9 cellular contexts compared by ENCODE assay signal in the genomic region with DNA sequence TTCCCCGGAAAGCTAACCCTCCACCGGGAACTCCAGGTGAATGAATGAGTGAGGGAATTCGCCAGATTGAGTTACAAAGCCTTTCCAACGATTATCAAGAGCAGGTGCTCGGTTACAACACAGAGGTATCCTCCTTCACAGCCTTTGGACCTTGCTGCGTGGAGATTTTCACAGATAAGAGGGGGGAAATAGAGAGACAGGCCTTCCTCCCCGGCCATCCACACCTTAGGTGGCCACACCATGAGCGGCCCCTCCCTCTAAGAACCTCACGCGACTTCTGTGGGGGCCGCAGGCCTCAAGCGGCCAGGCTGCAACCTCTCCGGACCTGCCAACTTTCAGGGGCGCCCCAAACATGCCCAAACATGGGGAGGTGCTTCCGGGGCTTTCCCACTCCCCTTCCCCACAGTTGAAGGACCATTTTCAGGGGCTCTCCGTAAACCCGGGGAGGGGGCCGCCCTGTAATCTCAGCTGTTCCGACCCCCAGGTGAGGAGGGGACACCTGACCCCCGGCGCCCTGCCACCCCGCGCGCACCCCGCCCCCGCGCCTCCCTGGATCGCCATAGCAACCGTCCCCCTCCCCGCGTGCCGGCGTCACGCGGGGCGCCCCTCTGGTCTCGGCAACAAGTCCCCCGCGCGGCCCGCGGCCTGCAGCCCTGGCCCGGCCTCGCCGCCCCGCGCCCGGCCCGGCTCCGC. TPM values are rescaled to one million over a fixed set of nuclear protein-coding genes. Genes with fewer than 3 reads are reported as not detected.
A peak's percentile ranks its signal among the peaks of the same experiment; 100 is the strongest.
DNase-seq lines count a peak whose midpoint lies in the region; ATAC-seq, FAIRE-seq and TF ChIP-seq lines count a peak whose summit lies in the region.
"Had no signal": no experiment of that assay in that cellular context is flagged by ENCODE, and none has a peak within 500 bp of the region (broad histone marks: within the 10 kb centered on the region; RNA-seq: fewer than 3 reads in every experiment).

No MANE protein-coding gene starts in this region.

- no peaks in the 10 kb centered on the region; the same call in 1 of the 2 replicates for H3F3A ChIP-seq in GM23338 (replicated peaks; ENCODE audit: low read depth)

- H3K4me1 Mint-ChIP-seq in GM23338, result peaks cover 60% of the 10 kb centered on the region
- H3K4me1 Mint-ChIP-seq in activated naive CD8-positive, alpha-beta T cell (ENCODE audit: low read depth), result peaks cover 36% of the 10 kb centered on the region

- H3K27me3 Mint-ChIP-seq in GM23338 (ENCODE audit: insufficient read depth, low read depth, poor library complexity), result peaks cover 14% of the 10 kb centered on the region
- H3K27me3 Mint-ChIP-seq in activated naive CD8-positive, alpha-beta T cell, result no peaks in the 10 kb centered on the region

- H3K4me1 ChIP-seq in GM23338 (ENCODE audit: insufficient read depth) (peaks cover 46% of the 10 kb centered on the region), iPS-18a (ENCODE audit: control insufficient read depth, low read depth, low read length) (peaks cover 49% of the 10 kb centered on the region), small intestine (ENCODE audit: control insufficient read depth in 2 of 2, insufficient read depth in 1 of 2, low read depth in 1 of 2, low read length in 1 of 2) (peaks cover 8 to 21% of the 10 kb centered on the region in 2 donors)

- peak overlapping the region; percentile 95 for H3K4me2 ChIP-seq in GM23338

- ATAC-seq in GM23338, result peak; percentile 12

- H4K20me1 ChIP-seq in GM23338 (replicated peaks; ENCODE audit: insufficient read depth), result peaks cover 8% of the 10 kb centered on the region

- no peaks in the 10 kb centered on the region for H3K9me2 ChIP-seq in GM23338 (ENCODE audit: insufficient read depth)

- peak overlapping the region; percentile 63; the same call in 1 of the 2 replicates for H2AFZ ChIP-seq in GM23338

- no peak overlapping the region for H3K27ac Mint-ChIP-seq in GM23338
- peak overlapping the region; percentile 86 for H3K27ac Mint-ChIP-seq in activated naive CD8-positive, alpha-beta T cell

- H3K9me3 ChIP-seq in iPS-18a (ENCODE audit: control insufficient read depth, low read depth, low read length), result no peaks in the 10 kb centered on the region
- H3K9me3 ChIP-seq in small intestine (ENCODE audit: control insufficient read depth, low read depth), result no peaks in the 10 kb centered on the region

- TF ChIP-seq CTCF in GM23338 (conservative IDR thresholded peaks at IDR 0.05; ENCODE audit: low read depth in 2 of 2), result no peak

- 2% methylated on average over 18 to 50 of the region's 50 CpGs for WGBS in small intestine, 3 donors

- H3K9me3 Mint-ChIP-seq in GM23338, result peaks cover 4% of the 10 kb centered on the region; the same call in 2 of the 3 replicates
- H3K9me3 Mint-ChIP-seq in activated naive CD8-positive, alpha-beta T cell (ENCODE audit: low read depth), result no peaks in the 10 kb centered on the region

- no peaks in the 10 kb centered on the region for H3K36me3 ChIP-seq in GM23338 (ENCODE audit: insufficient read depth)
- H3K36me3 ChIP-seq in iPS-18a (ENCODE audit: control insufficient read depth, low read depth, low read length), result no peaks in the 10 kb centered on the region
- no peaks in the 10 kb centered on the region for H3K36me3 ChIP-seq in small intestine (ENCODE audit: control insufficient read depth in 2 of 2, insufficient read depth in 2 of 2, low read length in 2 of 2)

- peaks cover 7% of the 10 kb centered on the region; the same call in 2 of the 3 replicates for H3K36me3 Mint-ChIP-seq in GM23338 (ENCODE audit: low read depth)
- H3K36me3 Mint-ChIP-seq in activated naive CD8-positive, alpha-beta T cell, result no peaks in the 10 kb centered on the region

- peak overlapping the region; percentile 46 for H3K9ac ChIP-seq in iPS-18a (ENCODE audit: low read length)

- no peak overlapping the region for H3K27ac ChIP-seq in GM23338 (ENCODE audit: low read depth)
- H3K27ac ChIP-seq in iPS-18a (ENCODE audit: low read length), result no peak overlapping the region
- peak overlapping the region; percentile 74 for H3K27ac ChIP-seq in small intestine (ENCODE audit: low read depth in 1 of 2, low read length in 1 of 2)

- peaks cover 47% of the 10 kb centered on the region for H3K79me2 ChIP-seq in GM23338 (replicated peaks; ENCODE audit: insufficient read depth)

- peaks cover 5% of the 10 kb centered on the region; the same call in 1 of the 2 replicates for H3K27me3 ChIP-seq in GM23338 (ENCODE audit: insufficient read depth)
- H3K27me3 ChIP-seq in iPS-18a (ENCODE audit: control insufficient read depth, insufficient read depth, low read length), result peaks cover 4% of the 10 kb centered on the region
- H3K27me3 ChIP-seq in small intestine (ENCODE audit: control insufficient read depth in 2 of 2, insufficient read depth in 2 of 2, low read length in 2 of 2), result peaks cover 0 to 2% of the 10 kb centered on the region in 2 donors

- DNase-seq in DMS79 treated with DMSO at 0.1 percent for 48 hours (lab: John Stamatoyannopoulos, UW), result peak; percentile 20
- no peak for DNase-seq in DMS79 (lab: John Stamatoyannopoulos, UW)
- DNase-seq in GM23338 (ENCODE audit: low spot score), result peak; percentile 48
- DNase-seq in NCI-H2029 (lab: John Stamatoyannopoulos, UW), result peak; percentile 14
- DNase-seq in small intestine, result peak; percentile 84
- DNase-seq in iPS-NIHi11 (ENCODE audit: low spot score), result no peak

- peak overlapping the region; percentile 80 for H3K4me3 ChIP-seq in GM23338
- H3K4me3 ChIP-seq in iPS-18a (ENCODE audit: low read length), result peak overlapping the region; percentile 62
- H3K4me3 ChIP-seq in small intestine (ENCODE audit: low read depth in 1 of 2, low read length in 2 of 2), result peak overlapping the region; percentile 89 to 95

- H3K4me3 Mint-ChIP-seq in GM23338, result peak overlapping the region; percentile 82
- H3K4me3 Mint-ChIP-seq in activated naive CD8-positive, alpha-beta T cell, result peak overlapping the region; percentile 90

- no peak for FAIRE-seq in small intestine (lab: Jason Lieb, UNC)
- FAIRE-seq: colon had no signal

TF ChIP-seq in GM23338, 12 proteins besides CTCF, POLR2A, EP300 and RAD21:
- TF ChIP-seq ZNF114 (CRISPR knock-in tag; IDR thresholded peaks at IDR 0.05) (no peak), EZH2 (IDR thresholded peaks at IDR 0.05; ENCODE audit: low read depth, unreplicated experiment) (no peak), NANOG (IDR thresholded peaks at IDR 0.05; ENCODE audit: borderline replicate concordance) (no peak), JUNB (IDR thresholded peaks at IDR 0.05; ENCODE audit: unreplicated experiment) (no peak), EZH2phosphoT487 (IDR thresholded peaks at IDR 0.05; ENCODE audit: unreplicated experiment) (no peak), STAT1 (IDR thresholded peaks at IDR 0.05; ENCODE audit: unreplicated experiment) (no peak), ZNF331 (CRISPR knock-in tag; IDR thresholded peaks at IDR 0.05; ENCODE audit: low read depth) (no peak), CREB1 (CRISPR knock-in tag; IDR thresholded peaks at IDR 0.05; ENCODE audit: low read depth) (no peak)
- TF ChIP-seq, protein P1, sequence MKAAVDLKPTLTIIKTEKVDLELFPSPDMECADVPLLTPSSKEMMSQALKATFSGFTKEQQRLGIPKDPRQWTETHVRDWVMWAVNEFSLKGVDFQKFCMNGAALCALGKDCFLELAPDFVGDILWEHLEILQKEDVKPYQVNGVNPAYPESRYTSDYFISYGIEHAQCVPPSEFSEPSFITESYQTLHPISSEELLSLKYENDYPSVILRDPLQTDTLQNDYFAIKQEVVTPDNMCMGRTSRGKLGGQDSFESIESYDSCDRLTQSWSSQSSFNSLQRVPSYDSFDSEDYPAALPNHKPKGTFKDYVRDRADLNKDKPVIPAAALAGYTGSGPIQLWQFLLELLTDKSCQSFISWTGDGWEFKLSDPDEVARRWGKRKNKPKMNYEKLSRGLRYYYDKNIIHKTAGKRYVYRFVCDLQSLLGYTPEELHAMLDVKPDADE (IDR thresholded peaks at IDR 0.05), result no peak
- TF ChIP-seq, protein P2, sequence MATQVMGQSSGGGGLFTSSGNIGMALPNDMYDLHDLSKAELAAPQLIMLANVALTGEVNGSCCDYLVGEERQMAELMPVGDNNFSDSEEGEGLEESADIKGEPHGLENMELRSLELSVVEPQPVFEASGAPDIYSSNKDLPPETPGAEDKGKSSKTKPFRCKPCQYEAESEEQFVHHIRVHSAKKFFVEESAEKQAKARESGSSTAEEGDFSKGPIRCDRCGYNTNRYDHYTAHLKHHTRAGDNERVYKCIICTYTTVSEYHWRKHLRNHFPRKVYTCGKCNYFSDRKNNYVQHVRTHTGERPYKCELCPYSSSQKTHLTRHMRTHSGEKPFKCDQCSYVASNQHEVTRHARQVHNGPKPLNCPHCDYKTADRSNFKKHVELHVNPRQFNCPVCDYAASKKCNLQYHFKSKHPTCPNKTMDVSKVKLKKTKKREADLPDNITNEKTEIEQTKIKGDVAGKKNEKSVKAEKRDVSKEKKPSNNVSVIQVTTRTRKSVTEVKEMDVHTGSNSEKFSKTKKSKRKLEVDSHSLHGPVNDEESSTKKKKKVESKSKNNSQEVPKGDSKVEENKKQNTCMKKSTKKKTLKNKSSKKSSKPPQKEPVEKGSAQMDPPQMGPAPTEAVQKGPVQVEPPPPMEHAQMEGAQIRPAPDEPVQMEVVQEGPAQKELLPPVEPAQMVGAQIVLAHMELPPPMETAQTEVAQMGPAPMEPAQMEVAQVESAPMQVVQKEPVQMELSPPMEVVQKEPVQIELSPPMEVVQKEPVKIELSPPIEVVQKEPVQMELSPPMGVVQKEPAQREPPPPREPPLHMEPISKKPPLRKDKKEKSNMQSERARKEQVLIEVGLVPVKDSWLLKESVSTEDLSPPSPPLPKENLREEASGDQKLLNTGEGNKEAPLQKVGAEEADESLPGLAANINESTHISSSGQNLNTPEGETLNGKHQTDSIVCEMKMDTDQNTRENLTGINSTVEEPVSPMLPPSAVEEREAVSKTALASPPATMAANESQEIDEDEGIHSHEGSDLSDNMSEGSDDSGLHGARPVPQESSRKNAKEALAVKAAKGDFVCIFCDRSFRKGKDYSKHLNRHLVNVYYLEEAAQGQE (IDR thresholded peaks at IDR 0.05; ENCODE audit: unreplicated experiment), result no peak
TF ChIP-seq in GM23338: peak in this region for 0.

RNA-seq across cellular contexts. Expression of a gene that starts 0.6 kb away (rescaled TPM):
- 27.7 and 28.7 TPM in 2 replicates for total RNA-seq in GM23338 (2014; rRNA removed; shearing (Covaris generic))
- 12.5 and 13.1 TPM in 2 replicates for polyA plus RNA-seq in GM23338 (2016; fragmentation: Nextera tagmentation; extraction: Ambion mirVana)
- 10 to 100 TPM; 11.5 to 23.5 (median 16.5) TPM for polyA plus RNA-seq in small intestine

Comparison
In these comparisons a context has a peak if more than half of its experiments do, and no peak if none do; other contexts are left out.
1. DNase-seq: peak in DMS79 treated with DMSO at 0.1 percent for 48 hours (single experiment), GM23338 (single experiment), NCI-H2029 (single experiment) and small intestine (single experiment); none in DMS79 (single experiment) and iPS-NIHi11 (single experiment).
2. H3K27ac ChIP-seq: peak in small intestine (2 of 2); none in GM23338 (single experiment) and iPS-18a (single experiment).
3. Peak in every context shown above with its lines, with median percentiles within 50 percentile points of each other: H3K4me3 ChIP-seq.